2 cellular contexts compared by ENCODE assay signal in genomic region chr1:10220200-10220599, GRCh38.
TF ChIP-seq lines count a peak whose summit lies in the region.

No MANE protein-coding gene starts in this region.

TF ChIP-seq in HEK293, 187 proteins besides CTCF, POLR2A, EP300 and RAD21 (continued from another document):
- no peak for TF ChIP-seq KLF17 (tag by site-specific recombination; IDR thresholded peaks at IDR 0.05)
TF ChIP-seq in HEK293: peak in this region for 1.

TF ChIP-seq in K562, 482 proteins besides CTCF, POLR2A, EP300 and RAD21 (continued from another document):
- TF ChIP-seq DACH1 (IDR thresholded peaks at IDR 0.05; ENCODE audit: partially characterized antibody) (peak; percentile 96), ZBTB7A (IDR thresholded peaks at IDR 0.05; ENCODE audit: borderline replicate concordance, control insufficient read depth, low read depth, low read length) (no peak), ETV5 (CRISPR knock-in tag; IDR thresholded peaks at IDR 0.05; ENCODE audit: low read depth) (no peak), GATAD2B (IDR thresholded peaks at IDR 0.05; ENCODE audit: borderline replicate concordance) (peak; percentile 65), NFE2 (IDR thresholded peaks at IDR 0.05; ENCODE audit: low read depth) (no peak), ARID2 (IDR thresholded peaks at IDR 0.05) (no peak), OTX1 (CRISPR knock-in tag; IDR thresholded peaks at IDR 0.05) (no peak), ARID1B (IDR thresholded peaks at IDR 0.05) (no peak), ZNF232 (CRISPR knock-in tag; IDR thresholded peaks at IDR 0.05) (no peak), ZNF76 (CRISPR knock-in tag; IDR thresholded peaks at IDR 0.05; ENCODE audit: borderline replicate concordance) (no peak), ZNF3 (CRISPR knock-in tag; IDR thresholded peaks at IDR 0.05) (no peak), ZFPM2 (CRISPR knock-in tag; IDR thresholded peaks at IDR 0.05) (no peak), MXI1 (IDR thresholded peaks at IDR 0.05; ENCODE audit: low read depth, low read length) (no peak)
- TF ChIP-seq, protein P1, sequence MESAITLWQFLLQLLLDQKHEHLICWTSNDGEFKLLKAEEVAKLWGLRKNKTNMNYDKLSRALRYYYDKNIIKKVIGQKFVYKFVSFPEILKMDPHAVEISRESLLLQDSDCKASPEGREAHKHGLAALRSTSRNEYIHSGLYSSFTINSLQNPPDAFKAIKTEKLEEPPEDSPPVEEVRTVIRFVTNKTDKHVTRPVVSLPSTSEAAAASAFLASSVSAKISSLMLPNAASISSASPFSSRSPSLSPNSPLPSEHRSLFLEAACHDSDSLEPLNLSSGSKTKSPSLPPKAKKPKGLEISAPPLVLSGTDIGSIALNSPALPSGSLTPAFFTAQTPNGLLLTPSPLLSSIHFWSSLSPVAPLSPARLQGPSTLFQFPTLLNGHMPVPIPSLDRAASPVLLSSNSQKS (CRISPR knock-in tag; IDR thresholded peaks at IDR 0.05): no peak
